In the genomic region with DNA sequence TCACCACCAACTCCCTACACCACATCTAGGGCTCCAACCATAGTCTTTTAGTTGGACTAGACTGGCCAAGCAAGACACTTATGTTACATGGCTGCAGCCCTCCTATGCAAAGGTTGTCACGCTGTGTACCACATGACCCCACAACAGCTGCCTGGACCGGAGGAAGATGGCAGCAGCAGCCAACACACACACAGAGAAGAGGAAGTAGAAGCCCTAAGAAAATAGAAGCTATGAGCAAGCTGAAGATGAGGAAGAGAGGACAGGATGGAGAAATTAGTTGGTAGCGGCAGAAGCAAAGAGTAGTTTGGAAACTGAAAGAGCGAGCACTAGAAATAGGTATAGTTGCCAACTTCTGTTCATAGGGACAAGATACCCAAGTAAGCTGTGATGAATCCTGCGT, we compare ENCODE assay signal across 10 cellular contexts.
A peak's percentile ranks its signal among the peaks of the same experiment; 100 is the strongest.
DNase-seq lines count a peak whose midpoint lies in the region; ATAC-seq and TF ChIP-seq lines count a peak whose summit lies in the region.
"Had no signal": no experiment of that assay in that cellular context is flagged by ENCODE, and none has a peak within 500 bp of the region (broad histone marks: within the 10 kb centered on the region; RNA-seq: fewer than 3 reads in every experiment).

No MANE protein-coding gene starts in this region.

- TF ChIP-seq CTCF in mucosa of descending colon (IDR thresholded peaks at IDR 0.05) (no peak), sigmoid colon (IDR thresholded peaks at IDR 0.05) (no peak)

- TF ChIP-seq EP300 in sigmoid colon (IDR thresholded peaks at IDR 0.05) = no peak

- in situ Hi-C loops in KBM-7 (cut with MboI; ENCODE audit: low pct_unique_long_range_greater_than_20kb, low sequenced_read_pairs) = no loop called here

- H3K27ac ChIP-seq in sigmoid colon = no peak overlapping the region
- H3K27ac ChIP-seq: uterus had no signal

- no peak for TF ChIP-seq POLR2A in sigmoid colon (IDR thresholded peaks at IDR 0.05)

- H3K4me3 ChIP-seq in mucosa of descending colon (no peak overlapping the region), sigmoid colon (no peak overlapping the region), MG63 (no peak overlapping the region)
- H3K4me3 ChIP-seq: uterus had no signal

- WGBS in sigmoid colon, 2 donors = 73 to 84% methylated on average over 5 of the region's 5 CpGs

- ATAC-seq in GM19025 (IDR thresholded peaks at IDR 0.05; ENCODE audit: low read depth, unreplicated experiment) = peak; percentile 74
- peak; percentile 78 for ATAC-seq in HG02759 (IDR thresholded peaks at IDR 0.05; ENCODE audit: unreplicated experiment)
- peak; percentile 71 for ATAC-seq in mucosa of descending colon

- intact Hi-C loops in mucosa of descending colon (cut with DNase I, micrococcal nuclease) = no loop called here
- intact Hi-C loops in sigmoid colon (cut with DNase I) = no loop called here

- no peaks in the 10 kb centered on the region for H3K4me1 ChIP-seq in mucosa of descending colon (ENCODE audit: low read depth)
- H3K4me1 ChIP-seq in sigmoid colon = no peaks in the 10 kb centered on the region
- H3K4me1 ChIP-seq: uterus had no signal

- H3K36me3 ChIP-seq in mucosa of descending colon (ENCODE audit: low read depth) (no peaks in the 10 kb centered on the region), sigmoid colon (no peaks in the 10 kb centered on the region), MG63 (no peaks in the 10 kb centered on the region)
- H3K36me3 ChIP-seq: uterus had no signal

- DNase-seq in KBM-7 = peak; percentile 31
- DNase-seq in mucosa of descending colon = no peak
- DNase-seq in DMS79 treated with DMSO at 0.1 percent for 48 hours (lab: John Stamatoyannopoulos, UW) = no peak
- no peak for DNase-seq in sigmoid colon
- DNase-seq in stimulated activated CD4-positive, alpha-beta T cell treated with anti-CD3 and anti-CD28 coated beads, Interleukin-12 subunit alpha, Interleukin-12 subunit beta, amount 100 ng/mL, for 4 hours = no peak
- DNase-seq in MG63 = no peak
- DNase-seq: mesenchymal stem cell, uterus had no signal

- H3K27me3 ChIP-seq in sigmoid colon (no peaks in the 10 kb centered on the region), MG63 (no peaks in the 10 kb centered on the region)
- H3K27me3 ChIP-seq: uterus had no signal

- H3K9me3 ChIP-seq in mucosa of descending colon (no peaks in the 10 kb centered on the region), sigmoid colon (no peaks in the 10 kb centered on the region), MG63 (no peaks in the 10 kb centered on the region)
- H3K9me3 ChIP-seq: uterus had no signal
